In genomic region chr19:12766051-12766521, GRCh38 we compare ENCODE assay signal across 7 cellular contexts. TPM values are rescaled to one million over a fixed set of nuclear protein-coding genes. Genes with fewer than 3 reads are reported as not detected.
DNase-seq lines count a peak whose midpoint lies in the region; ATAC-seq and TF ChIP-seq lines count a peak whose summit lies in the region.

No MANE protein-coding gene starts in this region.

- no peaks in the 10 kb centered on the region for H3K9me3 Mint-ChIP-seq in WTC11

- H3K4me3 Mint-ChIP-seq in WTC11 = peak overlapping the region; percentile 60

- peak overlapping the region; percentile 30 for H3K4me3 ChIP-seq in LNCaP clone FGC (ENCODE audit: low read depth, low read length)
- H3K4me3 ChIP-seq in muscle layer of colon (ENCODE audit: low read depth in 1 of 2, low read length in 2 of 2) = no peak overlapping the region
- H3K4me3 ChIP-seq in thymus (ENCODE audit: low read length) = peak overlapping the region; percentile 21

- peak overlapping the region; percentile 48 for H3K27ac ChIP-seq in muscle layer of colon (ENCODE audit: low read depth, low read length)
- H3K27ac ChIP-seq in thymus (ENCODE audit: low read depth) = no peak overlapping the region

- TF ChIP-seq CTCF in GM10248 (IDR thresholded peaks at IDR 0.05; ENCODE audit: control extremely low read depth, extremely low read depth, low read depth, missing control alignments) (peak; percentile 97), LNCaP clone FGC (IDR thresholded peaks at IDR 0.05; ENCODE audit: control insufficient read depth, extremely low read depth, insufficient read depth) (peak; percentile 75), WTC11 (IDR thresholded peaks at IDR 0.05) (peak; percentile 61)

- H3K36me3 Mint-ChIP-seq in WTC11 = peaks cover 31% of the 10 kb centered on the region

- no peaks in the 10 kb centered on the region for H3K36me3 ChIP-seq in muscle layer of colon (ENCODE audit: insufficient read depth, low read length)
- H3K36me3 ChIP-seq in thymus (ENCODE audit: control insufficient read depth, insufficient read depth) = no peaks in the 10 kb centered on the region

- H3K9me3 ChIP-seq in muscle layer of colon (ENCODE audit: low read length) (no peaks in the 10 kb centered on the region), thymus (ENCODE audit: control insufficient read depth) (no peaks in the 10 kb centered on the region)

- CTCF ChIA-PET in GM10248 (lab: Yijun Ruan, JAX) (interaction anchor here (0.6 to 18.0 kb wide), 41 partner anchors 10 to 328 kb away, joined by 3 to 550 read pairs (median 5); partner anchors contain the start of genes BEST2, GCDH, GET3 and HOOK2), WTC11 (lab: Charles Lee) (interaction anchor here (0.7 to 11.1 kb wide), 33 partner anchors 8 to 199 kb away, joined by 3 to 341 read pairs (median 6); partner anchors contain the start of genes BEST2, DNASE2, FBXW9 and GCDH)

- no peaks in the 10 kb centered on the region; the same call in 1 of the 2 replicates for H3K27me3 Mint-ChIP-seq in WTC11 (ENCODE audit: low read depth)

- POLR2A ChIA-PET in GM10248 (lab: Yijun Ruan, JAX) (interaction anchor here (3.0 kb wide), 1 partner anchor 26 kb away, joined by 25 read pairs; the partner anchor contains the start of gene JUNB), WTC11 (lab: Charles Lee) (interaction anchor here (0.6 to 2.2 kb wide), 6 partner anchors 8 to 203 kb away, joined by 3 to 12 read pairs (median 4); no protein-coding TSS in a partner anchor)

- H3K27me3 ChIP-seq in muscle layer of colon (ENCODE audit: control insufficient read depth in 1 of 2, insufficient read depth in 2 of 2, low read length in 2 of 2) (no peaks in the 10 kb centered on the region), thymus (ENCODE audit: control insufficient read depth, insufficient read depth) (no peaks in the 10 kb centered on the region)

- DNase-seq in GM10248 (ENCODE audit: extremely low spot score) (peak; percentile 83), LNCaP clone FGC (ENCODE audit: low read depth) (no peak), WTC11 (ENCODE audit: low spot score) (peak; percentile 89), epidermal melanocyte (ENCODE audit: insufficient read length, low spot score) (peak; percentile 87)

- H3K4me1 ChIP-seq in muscle layer of colon (ENCODE audit: insufficient read depth, low read length) (no peaks in the 10 kb centered on the region), thymus (ENCODE audit: control insufficient read depth, insufficient read depth, low read length) (peaks cover 2% of the 10 kb centered on the region)

- peaks cover 13% of the 10 kb centered on the region for H3K4me1 Mint-ChIP-seq in WTC11

- WGBS in thymus = 52% methylated on average over 30 of the region's 30 CpGs

- H3K27ac Mint-ChIP-seq in WTC11 = peak overlapping the region; percentile 67; the same call in 1 of the 2 replicates

- no peak overlapping the region for H3K9ac ChIP-seq in muscle layer of colon (ENCODE audit: low read length)

- ATAC-seq in WTC11 (peak; percentile 73), HG03442 (IDR thresholded peaks at IDR 0.05; ENCODE audit: unreplicated experiment) (no peak)

TF ChIP-seq in WTC11, 78 proteins besides CTCF, POLR2A, EP300 and RAD21 (continues in another document):
- TF ChIP-seq HMGXB4 (CRISPR knock-in tag; IDR thresholded peaks at IDR 0.05) (peak; percentile 87), ZBTB21 (CRISPR knock-in tag; IDR thresholded peaks at IDR 0.05; ENCODE audit: borderline replicate concordance) (peak; percentile 48; the same call in 1 of the 2 replicates), MYBL2 (CRISPR knock-in tag; IDR thresholded peaks at IDR 0.05) (no peak), NFYB (CRISPR knock-in tag; conservative IDR thresholded peaks at IDR 0.05; ENCODE audit: low read depth) (no peak), ZNF512 (CRISPR knock-in tag; IDR thresholded peaks at IDR 0.05; ENCODE audit: borderline replicate concordance) (no peak), SP1 (CRISPR knock-in tag; conservative IDR thresholded peaks at IDR 0.05) (0 out of 2 replicates have a peak, but pooled peaks have one; percentile 37), SOX15 (CRISPR knock-in tag; IDR thresholded peaks at IDR 0.05) (no peak), ATF6 (CRISPR knock-in tag; IDR thresholded peaks at IDR 0.05) (no peak), ARID4B (CRISPR knock-in tag; IDR thresholded peaks at IDR 0.05; ENCODE audit: borderline replicate concordance) (peak; percentile 54), MAX (CRISPR knock-in tag; IDR thresholded peaks at IDR 0.05) (0 out of 2 replicates have a peak, but pooled peaks have one; percentile 56), ZNF317 (CRISPR knock-in tag; IDR thresholded peaks at IDR 0.05; ENCODE audit: borderline replicate concordance, low read depth) (no peak)

RNA-seq across cellular contexts. Expression of gene HOOK2, which starts 9.3 kb away (rescaled TPM):
- 70.0 to 83.3 TPM (median 81.4 TPM) in 3 replicates for total RNA-seq in WTC11 (2021)
- 36.4 TPM for polyA plus RNA-seq in thymus

RNA-seq across cellular contexts. Expression of gene BEST2, which starts 14.5 kb away (rescaled TPM):
- 3.3 to 4.7 TPM (median 4.1 TPM) in 3 replicates for total RNA-seq in WTC11 (2021)
- 0.46 TPM for polyA plus RNA-seq in thymus

RNA-seq across cellular contexts. Expression of gene JUNB, which starts 25.2 kb away (rescaled TPM):
- total RNA-seq in WTC11 (2021) = 6.6 to 11.5 TPM (median 10.2 TPM) in 3 replicates
- polyA plus RNA-seq in thymus = 139 TPM

RNA-seq across cellular contexts. Expression of gene GET3, which starts 28.8 kb away (rescaled TPM):
- total RNA-seq in WTC11 (2021) = 104 to 110 TPM (median 104 TPM) in 3 replicates
- 50.0 TPM for polyA plus RNA-seq in thymus

RNA-seq across cellular contexts. Expression of gene TRIR, which starts 31.6 kb away (rescaled TPM):
- total RNA-seq in WTC11 (2021) = 165 to 172 TPM (median 167 TPM) in 3 replicates
- 290 TPM for polyA plus RNA-seq in thymus

Comparison
In these comparisons a context has a peak if more than half of its experiments do, and no peak if none do; other contexts are left out.
1. H3K4me3 ChIP-seq: peak in LNCaP clone FGC (single experiment) and thymus (single experiment); none in muscle layer of colon (0 of 2).
2. Peak in every context shown above with its lines, with median percentiles within 50 percentile points of each other: CTCF ChIP-seq.